In genomic region chr1:244347942-244348341, GRCh38 we compare ENCODE assay signal across 15 cellular contexts.
DNase-seq lines count a peak whose midpoint lies in the region; ATAC-seq and TF ChIP-seq lines count a peak whose summit lies in the region.
"Had no signal": no experiment of that assay in that cellular context is flagged by ENCODE, and none has a peak within 500 bp of the region (broad histone marks: within the 10 kb centered on the region; RNA-seq: fewer than 3 reads in every experiment).

No MANE protein-coding gene starts in this region.

- ATAC-seq in GM21723 (IDR thresholded peaks at IDR 0.05; ENCODE audit: unreplicated experiment) = no peak

- DNase-seq in COR-L47 (lab: John Stamatoyannopoulos, UW) = peak; percentile 27
- DNase-seq in HEK293T (ENCODE audit: extremely low spot score) = peak; percentile 63
- no peak for DNase-seq in nephron progenitor cell
- DNase-seq in KBM-7 = no peak
- DNase-seq in SIG-M5 treated with dmso at 0.1 percent for 504 hours (lab: John Stamatoyannopoulos, UW; ENCODE audit: unreplicated experiment) = no peak
- DNase-seq in SW 1271 (lab: John Stamatoyannopoulos, UW) = no peak
- DNase-seq: activated naive CD4-positive, alpha-beta T cell treated with Interleukin-2 at 50 U/mL for 16 hours; glutamatergic neuron; kidney; MV-4-11; NCI-H345; ovary had no signal

- peak overlapping the region; percentile 86 for H3K27ac Mint-ChIP-seq in nephron progenitor cell

- CTCF ChIA-PET in HEK293T (lab: Yijun Ruan, JAX) = interaction anchor here (0.6 kb wide), 1 partner anchor 45 kb away, joined by 3 read pairs; no protein-coding TSS in a partner anchor

- TF ChIP-seq CTCF in VCaP (conservative IDR thresholded peaks at IDR 0.05) (no peak), nephron progenitor cell (IDR thresholded peaks at IDR 0.05) (no peak)

- H3K4me1 Mint-ChIP-seq in nephron progenitor cell = peaks cover 86% of the 10 kb centered on the region

- H3K27ac ChIP-seq in VCaP = peak overlapping the region; percentile 23; the same call in 1 of the 2 replicates
- H3K27ac ChIP-seq: BLaER1 treated with 17β-estradiol and CSF1 and Interleukin-3, amounts not matched to agents 10 nM and 100 nM; ovary had no signal

- H3K9me3 Mint-ChIP-seq in nephron progenitor cell = no peaks in the 10 kb centered on the region

- peaks cover 18% of the 10 kb centered on the region for H3K27me3 Mint-ChIP-seq in nephron progenitor cell (ENCODE audit: low read depth, poor library complexity)

- POLR2A ChIA-PET in HEK293T (lab: Yijun Ruan, JAX) = interaction anchor here (1.3 kb wide), 1 partner anchor 487 kb away, joined by 4 read pairs; no protein-coding TSS in a partner anchor

- in situ Hi-C loops in KBM-7 (cut with MboI; ENCODE audit: low pct_unique_long_range_greater_than_20kb, low sequenced_read_pairs) = no loop called here

- H3K4me3 Mint-ChIP-seq in nephron progenitor cell = no peak overlapping the region

- no peaks in the 10 kb centered on the region for H3K36me3 Mint-ChIP-seq in nephron progenitor cell (ENCODE audit: low read depth)

TF ChIP-seq in HEK293T, 16 proteins besides CTCF, POLR2A, EP300 and RAD21:
- peak; percentile 80; the same call in 1 of the 2 replicates for TF ChIP-seq CTBP1 (IDR thresholded peaks at IDR 0.05; ENCODE audit: borderline replicate concordance)
- TF ChIP-seq HDGF (IDR thresholded peaks at IDR 0.05; ENCODE audit: borderline replicate concordance) = no peak

Comparison
In these comparisons a context has a peak if more than half of its experiments do, and no peak if none do; other contexts are left out.
1. DNase-seq: peak in COR-L47 (single experiment) and HEK293T (single experiment); none in nephron progenitor cell (single experiment), KBM-7 (single experiment), SIG-M5 treated with dmso at 0.1 percent for 504 hours (single experiment) and SW 1271 (0 of 2).